16 cellular contexts compared by ENCODE assay signal in the genomic region with DNA sequence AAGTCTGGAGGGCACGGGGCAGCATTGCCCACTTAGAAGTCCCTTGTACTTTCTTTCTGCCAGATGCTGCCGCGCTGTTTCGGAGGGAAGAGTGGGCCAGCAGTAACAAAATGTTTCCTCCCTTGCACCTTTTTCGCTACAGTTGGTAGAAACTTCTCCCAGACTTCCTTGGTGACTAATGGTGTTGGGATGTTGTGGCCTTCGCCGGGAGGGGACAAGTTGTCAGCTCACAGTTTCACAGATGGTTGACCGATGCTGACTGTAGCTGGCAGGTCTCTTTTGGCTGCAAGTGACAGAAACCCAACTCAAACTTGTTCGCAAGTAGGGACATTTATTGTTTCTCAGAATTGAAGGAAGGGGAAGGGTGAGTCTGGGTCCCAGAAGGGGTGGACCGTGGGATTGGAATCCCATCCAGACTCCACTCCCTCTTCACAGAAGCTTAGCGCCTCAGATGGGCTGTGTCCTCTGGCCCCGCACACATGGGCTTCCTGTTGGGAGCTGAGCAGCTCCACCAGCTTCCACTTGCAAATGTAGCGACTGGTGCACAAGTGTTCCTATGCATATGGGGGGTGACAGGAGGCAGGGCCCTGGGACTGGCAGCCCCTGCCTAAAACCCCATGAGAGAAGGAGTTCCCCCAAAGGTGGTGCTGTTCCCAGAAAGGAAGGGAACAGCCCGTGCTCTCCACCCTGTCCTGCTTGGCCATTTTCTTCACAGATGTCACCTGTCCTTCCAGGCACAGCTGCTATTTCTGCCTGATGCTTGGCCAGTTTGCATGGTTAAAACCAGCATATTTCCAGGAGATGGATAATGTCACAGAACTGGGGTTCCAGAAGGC. TPM values are rescaled to one million over a fixed set of nuclear protein-coding genes. Genes with fewer than 3 reads are reported as not detected.
DNase-seq lines count a peak whose midpoint lies in the region; ATAC-seq and TF ChIP-seq lines count a peak whose summit lies in the region.
"Had no signal": no experiment of that assay in that cellular context is flagged by ENCODE, and none has a peak within 500 bp of the region (broad histone marks: within the 10 kb centered on the region; RNA-seq: fewer than 3 reads in every experiment).

No MANE protein-coding gene starts in this region.

- 94% methylated on average over 14 of the region's 14 CpGs for WGBS in lower leg skin, 2 donors

- ATAC-seq in HG03520 (IDR thresholded peaks at IDR 0.05; ENCODE audit: unreplicated experiment) (no peak), GM18861 (IDR thresholded peaks at IDR 0.05; ENCODE audit: unreplicated experiment) (no peak)

- H3K4me3 ChIP-seq in lower leg skin (ENCODE audit: low read depth, poor library complexity, severe bottlenecking): no peak overlapping the region
- H3K4me3 ChIP-seq: A549, SJCRH30 had no signal

- no peak for TF ChIP-seq POLR2A in lower leg skin (IDR thresholded peaks at IDR 0.05)

- intact Hi-C loops in lower leg skin (cut with DNase I; ENCODE audit: low total_unique reads): no loop called here

- peak; percentile 12 for DNase-seq in AG08395 (ENCODE audit: low spot score)
- peak; percentile 25 for DNase-seq in HK-2 (ENCODE audit: unreplicated experiment)
- DNase-seq in astrocyte of the hippocampus (ENCODE audit: low read depth, low spot score): peak; percentile 26
- peak; percentile 27 for DNase-seq in hepatic stellate cell (ENCODE audit: low spot score)
- DNase-seq in lower leg skin (ENCODE audit: low spot score in 2 of 2): no peak
- DNase-seq in NCI-H2107 treated with DMSO at 0.1 percent for 48 hours (lab: John Stamatoyannopoulos, UW; ENCODE audit: unreplicated experiment): no peak
- DNase-seq: KBM-7, NCI-H1436 treated with DMSO at 0.1 percent for 48 hours, NCI-H2029 treated with DMSO at 0.1 percent for 48 hours, NCI-H510A, NCI-H774, RPMI8226, SJCRH30 had no signal

- no peak for TF ChIP-seq CTCF in lower leg skin (IDR thresholded peaks at IDR 0.05)

RNA-seq across cellular contexts. Expression of gene RPRML, which starts 30.9 kb away (rescaled TPM):
- 1 to 10 TPM; 3.2 to 9.9 (median 6.1) TPM for total RNA-seq in lower leg skin

Comparison
In these comparisons a context has a peak if more than half of its experiments do, and no peak if none do; other contexts are left out.
1. DNase-seq: peak in AG08395 (single experiment), HK-2 (single experiment), astrocyte of the hippocampus (single experiment) and hepatic stellate cell (single experiment); none in lower leg skin (0 of 2) and NCI-H2107 treated with DMSO at 0.1 percent for 48 hours (single experiment).